Comparison of ENCODE assay signal across 11 cellular contexts in genomic region chr6:41548841-41549642, GRCh38. TPM values are rescaled to one million over a fixed set of nuclear protein-coding genes. Genes with fewer than 3 reads are reported as not detected.
A peak's percentile ranks its signal among the peaks of the same experiment; 100 is the strongest.
DNase-seq lines count a peak whose midpoint lies in the region; ATAC-seq and TF ChIP-seq lines count a peak whose summit lies in the region.
"Had no signal": no experiment of that assay in that cellular context is flagged by ENCODE, and none has a peak within 500 bp of the region (broad histone marks: within the 10 kb centered on the region; RNA-seq: fewer than 3 reads in every experiment).

No MANE protein-coding gene starts in this region.

- H3K4me3 Mint-ChIP-seq in activated CD4-positive, alpha-beta T cell treated with anti-CD3 and anti-CD28 coated beads, Interleukin-2, amount 10 ng/mL, durations not matched to agents 7 days and 5 days: peak overlapping the region; percentile 34
- H3K4me3 Mint-ChIP-seq in activated naive CD8-positive, alpha-beta T cell treated with anti-CD3 and anti-CD28 coated beads, Interleukin-2, amount 50 U/mL, for 24 hours: peak overlapping the region; percentile 64
- H3K4me3 Mint-ChIP-seq in memory B cell: peak overlapping the region; percentile 92

- H3K4me3 ChIP-seq in suprapubic skin (peak overlapping the region; percentile 74), transverse colon (peak overlapping the region in 1 of 4 donors; percentile 93)

- no peak overlapping the region for H3K27ac ChIP-seq in suprapubic skin
- H3K27ac ChIP-seq in transverse colon: no peak overlapping the region
- H3K27ac ChIP-seq: VCaP had no signal

- H3K27ac Mint-ChIP-seq in activated CD4-positive, alpha-beta T cell treated with anti-CD3 and anti-CD28 coated beads, Interleukin-2, amount 10 ng/mL, durations not matched to agents 7 days and 5 days: peak overlapping the region; percentile 46
- peak overlapping the region; percentile 59 for H3K27ac Mint-ChIP-seq in activated naive CD8-positive, alpha-beta T cell treated with anti-CD3 and anti-CD28 coated beads, Interleukin-2, amount 50 U/mL, for 24 hours
- no peak overlapping the region for H3K27ac Mint-ChIP-seq in memory B cell

- POLR2A ChIA-PET in activated CD4-positive, alpha-beta T cell treated with anti-CD3 and anti-CD28 coated beads, Interleukin-2, amount 10 ng/mL, durations not matched to agents 7 days and 5 days (lab: Charles Lee): interaction anchor here (0.6 kb wide), 1 partner anchor 51 kb away, joined by 3 read pairs; no protein-coding TSS in a partner anchor

- TF ChIP-seq EP300 in suprapubic skin (IDR thresholded peaks at IDR 0.05) (no peak), transverse colon (IDR thresholded peaks at IDR 0.05; ENCODE audit: low read depth) (no peak)

- peaks cover 24% of the 10 kb centered on the region for H3K4me1 Mint-ChIP-seq in activated CD4-positive, alpha-beta T cell treated with anti-CD3 and anti-CD28 coated beads, Interleukin-2, amount 10 ng/mL, durations not matched to agents 7 days and 5 days
- peaks cover 36% of the 10 kb centered on the region for H3K4me1 Mint-ChIP-seq in activated naive CD8-positive, alpha-beta T cell treated with anti-CD3 and anti-CD28 coated beads, Interleukin-2, amount 50 U/mL, for 24 hours
- peaks cover 25% of the 10 kb centered on the region for H3K4me1 Mint-ChIP-seq in memory B cell

- H3K9me3 Mint-ChIP-seq in activated CD4-positive, alpha-beta T cell treated with anti-CD3 and anti-CD28 coated beads, Interleukin-2, amount 10 ng/mL, durations not matched to agents 7 days and 5 days: no peaks in the 10 kb centered on the region
- H3K9me3 Mint-ChIP-seq in activated naive CD8-positive, alpha-beta T cell treated with anti-CD3 and anti-CD28 coated beads, Interleukin-2, amount 50 U/mL, for 24 hours: no peaks in the 10 kb centered on the region
- H3K9me3 Mint-ChIP-seq in memory B cell: no peaks in the 10 kb centered on the region

- TF ChIP-seq CTCF in suprapubic skin (IDR thresholded peaks at IDR 0.05): no peak
- no peak for TF ChIP-seq CTCF in transverse colon (IDR thresholded peaks at IDR 0.05)

- H3K4me1 ChIP-seq in suprapubic skin (peaks cover 34% of the 10 kb centered on the region), transverse colon (peaks cover 7 to 46% (median 26%) of the 10 kb centered on the region in 4 donors)

- DNase-seq in activated CD4-positive, alpha-beta T cell treated with anti-CD3 and anti-CD28 coated beads, Interleukin-2, amount 10 ng/mL, durations not matched to agents 7 days and 5 days: no peak
- DNase-seq in activated CD4-positive, alpha-beta T cell treated with anti-CD3 and anti-CD28 coated beads, Interleukin-2, amount 50 U/mL, for 4 hours: no peak
- no peak for DNase-seq in activated naive CD8-positive, alpha-beta T cell treated with anti-CD3 and anti-CD28 coated beads, Interleukin-2, amount 50 U/mL, for 24 hours
- DNase-seq in memory B cell (ENCODE audit: low spot score in 2 of 2) (no peak), suprapubic skin (ENCODE audit: low spot score in 2 of 2) (no peak), transverse colon (no peak), 8988T (no peak), GF-D8 (lab: John Stamatoyannopoulos, UW) (no peak)
- DNase-seq: amniotic stem cell; NK-92 treated with Interleukin-12 subunit alpha and Interleukin-12 subunit beta, amount 100 ng/mL, for 24 hours had no signal

- intact Hi-C loops in transverse colon (cut with DNase I; ENCODE audit: low total_unique reads): no loop called here

- no peaks in the 10 kb centered on the region for H3K36me3 Mint-ChIP-seq in activated CD4-positive, alpha-beta T cell treated with anti-CD3 and anti-CD28 coated beads, Interleukin-2, amount 10 ng/mL, durations not matched to agents 7 days and 5 days (ENCODE audit: low read depth)
- peaks cover 16% of the 10 kb centered on the region for H3K36me3 Mint-ChIP-seq in activated naive CD8-positive, alpha-beta T cell treated with anti-CD3 and anti-CD28 coated beads, Interleukin-2, amount 50 U/mL, for 24 hours (ENCODE audit: low read depth)
- H3K36me3 Mint-ChIP-seq in memory B cell: peaks cover 5% of the 10 kb centered on the region

- in situ Hi-C loops in transverse colon (cut with MboI; ENCODE audit: low pct_ligation_motif_present in 1 of 4, low pct_unique_long_range_greater_than_20kb in 1 of 4, low sequenced_read_pairs in 3 of 4): no loop called here

- 84% methylated on average over 11 of the region's 11 CpGs for WGBS in suprapubic skin
- 90% methylated on average over 10 of the region's 11 CpGs; no CpG with 5 or more reads in 1 of the 2 donors for WGBS in transverse colon (ENCODE audit: low coverage in 1 of 2), 2 donors

- TF ChIP-seq POLR2A in suprapubic skin (IDR thresholded peaks at IDR 0.05) (no peak), transverse colon (IDR thresholded peaks at IDR 0.05) (no peak)

- H3K27me3 Mint-ChIP-seq in activated CD4-positive, alpha-beta T cell treated with anti-CD3 and anti-CD28 coated beads, Interleukin-2, amount 10 ng/mL, durations not matched to agents 7 days and 5 days: peaks cover 58% of the 10 kb centered on the region
- peaks cover 43% of the 10 kb centered on the region for H3K27me3 Mint-ChIP-seq in activated naive CD8-positive, alpha-beta T cell treated with anti-CD3 and anti-CD28 coated beads, Interleukin-2, amount 50 U/mL, for 24 hours
- H3K27me3 Mint-ChIP-seq in memory B cell: no peaks in the 10 kb centered on the region

- no peak for ATAC-seq in activated naive CD8-positive, alpha-beta T cell treated with anti-CD3 and anti-CD28 coated beads, Interleukin-2, amount 50 U/mL, for 24 hours
- no peak for ATAC-seq in memory B cell (ENCODE audit: low read depth)

- CTCF ChIA-PET in activated CD4-positive, alpha-beta T cell treated with anti-CD3 and anti-CD28 coated beads, Interleukin-2, amount 10 ng/mL, durations not matched to agents 7 days and 5 days (lab: Charles Lee): interaction anchor here (1.0 kb wide), 1 partner anchor 10 kb away, joined by 4 read pairs; no protein-coding TSS in a partner anchor

- no peaks in the 10 kb centered on the region for H3K9me3 ChIP-seq in suprapubic skin
- H3K9me3 ChIP-seq in transverse colon: no peaks in the 10 kb centered on the region

- H3K27me3 ChIP-seq in suprapubic skin: peaks cover 2% of the 10 kb centered on the region
- H3K27me3 ChIP-seq in transverse colon: peaks cover 5% of the 10 kb centered on the region

- no peaks in the 10 kb centered on the region for H3K36me3 ChIP-seq in suprapubic skin
- no peaks in the 10 kb centered on the region for H3K36me3 ChIP-seq in transverse colon

RNA-seq across cellular contexts. Expression of gene FOXP4, which starts 2.9 kb away (rescaled TPM):
- 1 to 10 TPM; 4.8 to 5.3 TPM for total RNA-seq in activated CD4-positive, alpha-beta T cell treated with anti-CD3 and anti-CD28 coated beads, Interleukin-2, amount 10 ng/mL, durations not matched to agents 7 days and 5 days
- total RNA-seq in suprapubic skin: 10 to 100 TPM in 2 of 4 donors, 1 to 10 TPM in 2; 8.1 to 12.1 (median 10.4) TPM
- 10 to 100 TPM; 13.8 to 45.6 (median 17.2) TPM for total RNA-seq in transverse colon

Comparison
In these comparisons a context has a peak if more than half of its experiments do, and no peak if none do; other contexts are left out.
1. H3K4me3 Mint-ChIP-seq: peak in every context shown above with its lines; median percentile 92 in memory B cell; 64 in activated naive CD8-positive, alpha-beta T cell treated with anti-CD3 and anti-CD28 coated beads, Interleukin-2, amount 50 U/mL, for 24 hours; 34 in activated CD4-positive, alpha-beta T cell treated with anti-CD3 and anti-CD28 coated beads, Interleukin-2, amount 10 ng/mL, durations not matched to agents 7 days and 5 days.